In the genomic region with DNA sequence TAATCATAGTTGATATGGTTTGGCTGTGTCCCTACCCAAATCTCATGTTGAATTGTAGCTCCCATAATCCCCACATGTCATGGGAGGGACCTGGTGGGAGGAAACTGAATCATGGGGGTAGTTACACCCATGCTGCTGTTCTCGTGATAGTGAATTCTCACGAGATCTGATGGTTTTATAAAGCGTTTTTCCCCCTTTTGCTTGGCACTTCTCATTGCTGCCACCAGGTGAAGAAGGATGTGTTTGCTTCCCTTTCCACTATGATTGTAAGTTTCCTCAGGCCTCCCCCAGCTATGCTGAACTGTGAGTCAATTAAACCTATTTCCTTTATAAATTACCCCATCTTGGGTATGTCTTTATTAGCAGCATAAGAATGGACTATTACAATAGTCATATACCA, we compare ENCODE assay signal across 7 cellular contexts.
DNase-seq lines count a peak whose midpoint lies in the region; FAIRE-seq and TF ChIP-seq lines count a peak whose summit lies in the region.
"Not testable (repeated sequence)": the region's sequence is repeated elsewhere in the genome, so short reads cannot be mapped to it uniquely, and the experiment has no call there.

No MANE protein-coding gene starts in this region.

- not testable (repeated sequence) for H2BK5ac ChIP-seq in H9 (ENCODE audit: insufficient read length, low read length); H1 (ENCODE audit: low read depth, low read length); mesendoderm (ENCODE audit: low read length)

- not testable (repeated sequence) for H2BK12ac ChIP-seq in H9 (ENCODE audit: insufficient read length, low read depth, low read length); H1 (ENCODE audit: low read depth, low read length)

- not testable (repeated sequence) for TF ChIP-seq RAD21 in H1 (IDR thresholded peaks at IDR 0.05 in 1 of 2, conservative IDR thresholded peaks at IDR 0.05 in 1 of 2; ENCODE audit: low read depth in 2 of 2, low read length in 2 of 2)

- H2AFZ ChIP-seq in H9 (ENCODE audit: low read length); Karpas-422 (ENCODE audit: low read length); H1 (ENCODE audit: low read length): not testable (repeated sequence)

- CTCF ChIA-PET in H1 (lab: Charles Lee; ENCODE audit: partially characterized antibody), result not testable (repeated sequence)

- H3K27me3 ChIP-seq in H9 (ENCODE audit: insufficient read depth, low read length); Karpas-422 (ENCODE audit: low read length); brain microvascular endothelial cell (replicated peaks); H1 (replicated peaks in 1 of 4; ENCODE audit: control insufficient read depth in 3 of 4, extremely low read depth in 1 of 4, insufficient read depth in 3 of 4, low read length in 3 of 4); mesendoderm (ENCODE audit: insufficient read depth, low read length, poor library complexity): not testable (repeated sequence)

- H3K14ac ChIP-seq in H9 (ENCODE audit: insufficient read depth, low read length); H1 (ENCODE audit: insufficient read length): not testable (repeated sequence)

- not testable (repeated sequence) for H3K23me2 ChIP-seq in H9 (ENCODE audit: insufficient read length, low read depth, low read length, poor library complexity, severe bottlenecking); H1 (ENCODE audit: low read depth, low read length)

- H4K5ac ChIP-seq in H9 (ENCODE audit: insufficient read length, low read depth, low read length); H1 (ENCODE audit: insufficient read length, low read depth, low read length); mesendoderm (ENCODE audit: low read length): not testable (repeated sequence)

- not testable (repeated sequence) for H4K8ac ChIP-seq in H9 (replicated peaks; ENCODE audit: insufficient read length, low read depth, low read length); H1 (ENCODE audit: extremely low read depth, insufficient read depth, low read length); mesendoderm (ENCODE audit: low read depth, low read length)

- H4K91ac ChIP-seq in H9 (ENCODE audit: insufficient read length, low read depth, low read length); H1 (replicated peaks; ENCODE audit: insufficient read length, low read length): not testable (repeated sequence)

- H3K79me2 ChIP-seq in H9 (ENCODE audit: insufficient read depth, low read length); Karpas-422 (ENCODE audit: low read length); H1 (ENCODE audit: control insufficient read depth in 1 of 2, insufficient read depth in 2 of 2, low read length in 2 of 2); mesendoderm (ENCODE audit: control insufficient read depth, insufficient read depth, low read length): not testable (repeated sequence)

- H2BK15ac ChIP-seq in H9 (ENCODE audit: low read depth, low read length); H1 (ENCODE audit: low read length); mesendoderm (replicated peaks; ENCODE audit: low read depth): not testable (repeated sequence)

- not testable (repeated sequence) for H3K23ac ChIP-seq in H9 (ENCODE audit: insufficient read length, low read depth, low read length); H1 (ENCODE audit: insufficient read length); mesendoderm (ENCODE audit: low read length)

- peaks cover 17 to 23% of the 10 kb centered on the region in 2 experiments; a peak in 4 of 5 replicates for H3K9me3 Mint-ChIP-seq in H9

- H2AK5ac ChIP-seq in H9 (ENCODE audit: insufficient read length, low read length); H1 (ENCODE audit: low read depth, low read length); mesendoderm (ENCODE audit: low read length): not testable (repeated sequence)

- H2BK120ac ChIP-seq in H9 (ENCODE audit: low read depth, low read length, poor library complexity, severe bottlenecking); H1 (replicated peaks; ENCODE audit: low read depth, low read length); mesendoderm (ENCODE audit: low read depth, low read length): not testable (repeated sequence)

- not testable (repeated sequence) for H3K9me2 ChIP-seq in Karpas-422 (replicated peaks; ENCODE audit: insufficient read depth, low read length)

- H3K4me2 ChIP-seq in H9 (ENCODE audit: insufficient read depth, insufficient read length, low read length); Karpas-422 (ENCODE audit: low read depth, low read length, poor library complexity, severe bottlenecking); H1 (ENCODE audit: insufficient read depth in 1 of 2, low read depth in 2 of 2, low read length in 2 of 2); mesendoderm (ENCODE audit: low read length): not testable (repeated sequence)

- not testable (repeated sequence) for H3K27me3 Mint-ChIP-seq in H9 (ENCODE audit: low read depth)

- not testable (repeated sequence) for H3K4ac ChIP-seq in H9 (ENCODE audit: low read depth, low read length); H1 (replicated peaks; ENCODE audit: insufficient read length, low read depth, low read length); mesendoderm (ENCODE audit: low read depth, low read length)

- H3K4me1 Mint-ChIP-seq in H9, result peaks cover 3 to 22% of the 10 kb centered on the region in 2 experiments; a peak in 3 of 4 replicates

- H3K4me3 Mint-ChIP-seq in H9, result not testable (repeated sequence)

- H3K9me3 ChIP-seq in H9 (ENCODE audit: control insufficient read depth, low read depth, low read length); Karpas-422 (ENCODE audit: low read length); H1 (ENCODE audit: insufficient read depth in 2 of 2, low read depth in 1 of 2, low read length in 1 of 2): not testable (repeated sequence)

- not testable (repeated sequence) for H3T11ph ChIP-seq in H9 (ENCODE audit: low read length)

- H3K27ac ChIP-seq in H9 (ENCODE audit: insufficient read length, low read depth, low read length); Karpas-422 (ENCODE audit: low read length); brain microvascular endothelial cell; H1 (ENCODE audit: low read depth, low read length); mesendoderm (ENCODE audit: low read depth, low read length): not testable (repeated sequence)

- not testable (repeated sequence) for H3K4me3 ChIP-seq in GM12864 (ENCODE audit: low read depth, low read length); Karpas-422 (ENCODE audit: low read length); brain microvascular endothelial cell (ENCODE audit: low read depth, low read length); H1 (ENCODE audit: extremely low read depth in 1 of 4, insufficient read depth in 2 of 4, low read depth in 3 of 4, low read length in 4 of 4); fibroblast of the aortic adventitia (ENCODE audit: low read depth, low read length); mesendoderm (ENCODE audit: low read length)

- TF ChIP-seq EP300 in H1 (IDR thresholded peaks at IDR 0.05; ENCODE audit: borderline replicate concordance in 1 of 2, low read depth in 2 of 2, low read length in 2 of 2), result not testable (repeated sequence)

- not testable (repeated sequence) for H4K20me1 ChIP-seq in H9 (ENCODE audit: control insufficient read depth, insufficient read depth, insufficient read length); Karpas-422 (ENCODE audit: insufficient read depth, low read depth, low read length); H1 (replicated peaks in 1 of 2; ENCODE audit: control insufficient read depth in 1 of 2, insufficient read depth in 2 of 2, low read length in 2 of 2)

- POLR2A ChIA-PET in H1 (lab: Charles Lee; ENCODE audit: partially characterized antibody), result not testable (repeated sequence)

- H3K36me3 ChIP-seq in Karpas-422 (ENCODE audit: insufficient read depth, low read length); brain microvascular endothelial cell (replicated peaks); H1 (ENCODE audit: control insufficient read depth in 2 of 4, insufficient read depth in 4 of 4, low read length in 3 of 4); mesendoderm (ENCODE audit: control insufficient read depth, insufficient read depth, low read length): not testable (repeated sequence)

- TF ChIP-seq CTCF in GM12864 (IDR thresholded peaks at IDR 0.05; ENCODE audit: low read depth, low read length, missing control alignments) (peak; percentile 6), H9 (conservative IDR thresholded peaks at IDR 0.05) (peak; percentile 51), brain microvascular endothelial cell (IDR thresholded peaks at IDR 0.05; ENCODE audit: low read depth, low read length, missing control alignments) (peak; percentile 21), H1 (IDR thresholded peaks at IDR 0.05; ENCODE audit: control extremely low read depth in 1 of 3, insufficient read depth in 1 of 3, low read depth in 1 of 3, low read length in 3 of 3) (0 out of 4 replicates have a peak, but pooled peaks of 1 of the 3 experiments have one; percentile 1), fibroblast of the aortic adventitia (IDR thresholded peaks at IDR 0.05; ENCODE audit: insufficient read depth, low read length) (peak; percentile 23)

- in situ Hi-C loops in brain microvascular endothelial cell (cut with HindIII; ENCODE audit: low pct_ligation_motif_present, low sequenced_read_pairs), result not testable (repeated sequence)

- H3K56ac ChIP-seq in H9 (ENCODE audit: insufficient read length, low read depth, low read length); H1 (replicated peaks; ENCODE audit: insufficient read length, low read depth, low read length); mesendoderm (ENCODE audit: low read length): not testable (repeated sequence)

- H3K36me3 Mint-ChIP-seq in H9 (ENCODE audit: insufficient read depth in 1 of 3, low read depth in 3 of 3), result not testable (repeated sequence)

- no CpG with 5 or more reads among the region's 3 CpGs for WGBS in H9 (ENCODE audit: extremely low coverage, insufficient read length, low lambda C conversion rate)
- WGBS in H1 (ENCODE audit: extremely low coverage in 1 of 2, insufficient coverage in 1 of 2, insufficient read length in 1 of 2, insufficient replicate concordance in 2 of 2, low coverage in 1 of 2, low lambda C conversion rate in 2 of 2, missing lambda C conversion rate in 1 of 2), 2 experiments, result 93% methylated on average over 3 of the region's 3 CpGs; no CpG with 5 or more reads in 1 of the 2 experiments
- no CpG with 5 or more reads among the region's 3 CpGs for WGBS in mesendoderm (ENCODE audit: extremely low coverage, insufficient coverage, low lambda C conversion rate)

- H3K9ac ChIP-seq in H9 (ENCODE audit: extremely low read depth, insufficient read length, low read length); Karpas-422 (ENCODE audit: low read length); H1 (replicated peaks in 1 of 4; ENCODE audit: extremely low read depth in 1 of 4, low read depth in 3 of 4, low read length in 3 of 4); mesendoderm (ENCODE audit: low read length): not testable (repeated sequence)

- FAIRE-seq in H1 (lab: Jason Lieb, UNC), result peak; percentile 78

- not testable (repeated sequence) for DNase-seq in GM12864 (ENCODE audit: low read depth); H9; brain microvascular endothelial cell; H1 (ENCODE audit: low read depth in 1 of 2, low spot score in 2 of 2); fibroblast of the aortic adventitia (ENCODE audit: low read depth)
- DNase-seq in Karpas-422, result peak; percentile 43
- DNase-seq in mesendoderm, result peak; percentile 16

- not testable (repeated sequence) for H2BK20ac ChIP-seq in H9 (ENCODE audit: low read depth, low read length, poor library complexity, severe bottlenecking); H1 (ENCODE audit: low read length)

- not testable (repeated sequence) for H3K18ac ChIP-seq in H9 (ENCODE audit: insufficient read length, low read depth, low read length); H1 (ENCODE audit: extremely low read depth, low read length); mesendoderm (ENCODE audit: low read length)

- H3K27ac Mint-ChIP-seq in H9, result peak overlapping the region in 1 of 3 experiments; percentile 52; a peak in 1 of 7 replicates

- not testable (repeated sequence) for TF ChIP-seq POLR2A in H1 (IDR thresholded peaks at IDR 0.05; ENCODE audit: control extremely low read depth in 1 of 2, low read depth in 2 of 2, low read length in 2 of 2)

- H3K4me1 ChIP-seq in H9 (ENCODE audit: insufficient read depth, low read length); Karpas-422 (ENCODE audit: low read length); H1 (replicated peaks in 1 of 4; ENCODE audit: control insufficient read depth in 3 of 4, insufficient read depth in 4 of 4, low read length in 3 of 4); mesendoderm (ENCODE audit: control insufficient read depth, low read depth, low read length): not testable (repeated sequence)

- not testable (repeated sequence) for H3K79me1 ChIP-seq in H9 (ENCODE audit: insufficient read depth, low read depth, low read length, poor library complexity, severe bottlenecking); H1 (ENCODE audit: low read depth, low read length); mesendoderm (ENCODE audit: low read length)
